31 cellular contexts compared by ENCODE assay signal in genomic region chr1:9099555-9099954, GRCh38. TPM values are rescaled to one million over a fixed set of nuclear protein-coding genes. Genes with fewer than 3 reads are reported as not detected.
DNase-seq lines count a peak whose midpoint lies in the region; ATAC-seq, FAIRE-seq and TF ChIP-seq lines count a peak whose summit lies in the region.
"Had no signal": no experiment of that assay in that cellular context is flagged by ENCODE, and none has a peak within 500 bp of the region (broad histone marks: within the 10 kb centered on the region; RNA-seq: fewer than 3 reads in every experiment).

No MANE protein-coding gene starts in this region.

- no peaks in the 10 kb centered on the region for H3K36me3 Mint-ChIP-seq in T-helper 2 cell treated with Interferon-gamma antibody and Interleukin-4, amounts not matched to agents 5 μg/mL and 100 μg/mL, for 36 hours (ENCODE audit: low read depth)

- H3K4me3 ChIP-seq in heart right ventricle (no peak overlapping the region), WERI-Rb-1 (ENCODE audit: low read depth, low read length) (no peak overlapping the region), epithelial cell of proximal tubule (ENCODE audit: low read depth, low read length) (no peak overlapping the region), psoas muscle (no peak overlapping the region), small intestine (ENCODE audit: low read depth in 1 of 2, low read length in 2 of 2) (no peak overlapping the region)
- H3K4me3 ChIP-seq: SJSA1 had no signal

- peaks cover 0 to 31% (median 13%) of the 10 kb centered on the region in 9 donors for H3K36me3 ChIP-seq in heart right ventricle
- H3K36me3 ChIP-seq in WERI-Rb-1, result no peaks in the 10 kb centered on the region
- peaks cover 0 to 25% of the 10 kb centered on the region in 2 donors for H3K36me3 ChIP-seq in psoas muscle (ENCODE audit: insufficient read depth in 1 of 2, low read depth in 1 of 2)
- peaks cover 0 to 5% of the 10 kb centered on the region in 2 donors for H3K36me3 ChIP-seq in small intestine (ENCODE audit: control insufficient read depth in 2 of 2, insufficient read depth in 2 of 2, low read length in 2 of 2)
- H3K36me3 ChIP-seq: BE2C, SJSA1 had no signal

- H3K27ac Mint-ChIP-seq in T-helper 2 cell treated with Interferon-gamma antibody and Interleukin-4, amounts not matched to agents 5 μg/mL and 100 μg/mL, for 36 hours, result no peak overlapping the region
- H3K27ac Mint-ChIP-seq: CD14-positive monocyte, HFFc6 had no signal

- peaks cover 10% of the 10 kb centered on the region for H3K27me3 Mint-ChIP-seq in T-helper 2 cell treated with Interferon-gamma antibody and Interleukin-4, amounts not matched to agents 5 μg/mL and 100 μg/mL, for 36 hours (ENCODE audit: low read depth)

- no peak overlapping the region for H3K4me3 Mint-ChIP-seq in T-helper 2 cell treated with Interferon-gamma antibody and Interleukin-4, amounts not matched to agents 5 μg/mL and 100 μg/mL, for 36 hours
- H3K4me3 Mint-ChIP-seq: CD14-positive monocyte had no signal

- H3K4me1 ChIP-seq in heart right ventricle, result peaks cover 0 to 11% (median 0%) of the 10 kb centered on the region in 9 donors
- H3K4me1 ChIP-seq in psoas muscle, result peaks cover 15% of the 10 kb centered on the region
- no peaks in the 10 kb centered on the region for H3K4me1 ChIP-seq in small intestine (ENCODE audit: control insufficient read depth in 2 of 2, insufficient read depth in 1 of 2, low read depth in 1 of 2, low read length in 1 of 2)
- H3K4me1 ChIP-seq: BE2C had no signal

- no peaks in the 10 kb centered on the region for H3K4me1 Mint-ChIP-seq in T-helper 2 cell treated with Interferon-gamma antibody and Interleukin-4, amounts not matched to agents 5 μg/mL and 100 μg/mL, for 36 hours (ENCODE audit: low read depth)

- ATAC-seq in heart right ventricle (no peak), psoas muscle (peak in 3 of 4 donors; percentile 7 to 32 (median 18)), GM18511 (IDR thresholded peaks at IDR 0.05; ENCODE audit: unreplicated experiment) (no peak)

- FAIRE-seq in small intestine (lab: Jason Lieb, UNC), result no peak
- FAIRE-seq: GM12892, GM19239 had no signal

- H3K27ac ChIP-seq in heart right ventricle, result no peak overlapping the region
- no peak overlapping the region for H3K27ac ChIP-seq in WERI-Rb-1
- no peak overlapping the region for H3K27ac ChIP-seq in psoas muscle
- H3K27ac ChIP-seq in small intestine (ENCODE audit: low read depth in 1 of 2, low read length in 1 of 2), result no peak overlapping the region
- H3K27ac ChIP-seq: 22Rv1, SJSA1 had no signal

- no peaks in the 10 kb centered on the region for H3K9me3 Mint-ChIP-seq in T-helper 2 cell treated with Interferon-gamma antibody and Interleukin-4, amounts not matched to agents 5 μg/mL and 100 μg/mL, for 36 hours

- H3K9me3 ChIP-seq in heart right ventricle (peaks cover 0 to 12% (median 0%) of the 10 kb centered on the region in 11 donors), WERI-Rb-1 (ENCODE audit: severe bottlenecking) (peaks cover 10% of the 10 kb centered on the region), psoas muscle (no peaks in the 10 kb centered on the region), small intestine (ENCODE audit: control insufficient read depth, low read depth) (no peaks in the 10 kb centered on the region)
- H3K9me3 ChIP-seq: BE2C had no signal

- DNase-seq in cardiac septum (ENCODE audit: low spot score) (peak; percentile 60), heart right ventricle (no peak), WERI-Rb-1 (no peak), epithelial cell of proximal tubule (ENCODE audit: low read depth) (no peak), psoas muscle (no peak), small intestine (no peak)
- no peak for DNase-seq in T-helper 2 cell treated with Interferon-gamma antibody and Interleukin-4, amounts not matched to agents 5 μg/mL and 100 μg/mL, for 36 hours (ENCODE audit: low spot score)
- DNase-seq: BE2C, Calu3, DMS79 treated with DMSO at 0.1 percent for 48 hours, GF-D8, H7, HFFc6, KG1, MM.1S, NCI-H1092, NCI-H1417 treated with DMSO at 0.1 percent for 48 hours, NCI-H1694 treated with DMSO at 0.1 percent for 48 hours, NCI-H2081, NCI-H2227 treated with DMSO at 0.1 percent for 48 hours, NCI-H526 treated with DMSO at 0.1 percent for 48 hours, Right ventricle myocardium superior, RPMI8226 had no signal

- intact Hi-C loops in cardiac septum (cut with DNase I) (no loop called here), heart right ventricle (cut with DNase I) (loop anchor here in 3 of 10 donors (10.0 kb wide), 2 partner anchors 85 to 95 kb away; no protein-coding TSS in a partner anchor), psoas muscle (cut with DNase I) (loop anchor here in 1 of 2 donors (10.0 kb wide), 1 partner anchor 85 kb away; no protein-coding TSS in a partner anchor)

- TF ChIP-seq CTCF in heart right ventricle (IDR thresholded peaks at IDR 0.05) (no peak), WERI-Rb-1 (IDR thresholded peaks at IDR 0.05; ENCODE audit: low read depth, low read length) (peak; percentile 38), epithelial cell of proximal tubule (conservative IDR thresholded peaks at IDR 0.05; ENCODE audit: low read depth, low read length) (peak; percentile 20), psoas muscle (IDR thresholded peaks at IDR 0.05) (no peak)

- WGBS in heart right ventricle, 2 donors, result 88 to 93% methylated on average over 7 of the region's 7 CpGs
- 63 to 77% (median 70%) methylated on average over 7 of the region's 7 CpGs for WGBS in psoas muscle, 3 donors
- 86 to 92% (median 90%) methylated on average over 7 of the region's 7 CpGs for WGBS in small intestine, 3 donors

- H3K27me3 ChIP-seq in heart right ventricle (no peaks in the 10 kb centered on the region), WERI-Rb-1 (ENCODE audit: insufficient read depth, low read depth, severe bottlenecking) (no peaks in the 10 kb centered on the region), psoas muscle (ENCODE audit: insufficient read depth in 3 of 3, low read length in 2 of 3) (no peaks in the 10 kb centered on the region), small intestine (ENCODE audit: control insufficient read depth in 2 of 2, insufficient read depth in 2 of 2, low read length in 2 of 2) (no peaks in the 10 kb centered on the region)
- H3K27me3 ChIP-seq: BE2C had no signal

RNA-seq across cellular contexts. Expression of gene GPR157, which starts 29.3 kb away (rescaled TPM):
- total RNA-seq in cardiac septum (23.0 TPM), heart right ventricle (10 to 100 TPM; 24.4 to 69.1 (median 40.9) TPM), epithelial cell of proximal tubule (1.7 and 3.0 TPM in 2 replicates), psoas muscle (10 to 100 TPM; 13.1 to 49.5 (median 33.4) TPM)
- polyA plus RNA-seq in heart right ventricle (1 to 10 TPM; 5.1 to 9.3 TPM), psoas muscle (10 to 100 TPM; 11.6 to 21.6 (median 15.7) TPM), small intestine (1 to 10 TPM; 1.1 to 2.2 (median 1.4) TPM)

RNA-seq across cellular contexts. Expression of gene SLC2A5, which starts 30.1 kb away (rescaled TPM):
- 1.5 TPM for total RNA-seq in cardiac septum
- total RNA-seq in heart right ventricle, result 10 to 100 TPM in 1 of 10 donors, 1 to 10 TPM in 9; 1.3 to 15.6 (median 4.3) TPM
- polyA plus RNA-seq in heart right ventricle, result 1 to 10 TPM in 1 of 2 donors, under 1 TPM in 1; 0.39 to 1.7 TPM
- total RNA-seq in epithelial cell of proximal tubule, result not detected in 2 replicates
- total RNA-seq in psoas muscle, result 10 to 100 TPM; 12.8 to 97.9 (median 55.5) TPM
- polyA plus RNA-seq in psoas muscle, result 10 to 100 TPM; 13.2 to 36.8 (median 31.7) TPM
- 100 to 1,000 TPM in 2 of 3 donors, 10 to 100 TPM in 1; 42.5 to 234 (median 175) TPM for polyA plus RNA-seq in small intestine
- total RNA-seq: HT1080, NCI-H460, SJSA1 had no signal

Comparison
In these comparisons a context has a peak if more than half of its experiments do, and no peak if none do; other contexts are left out.
1. ATAC-seq: peak in psoas muscle (3 of 4); none in heart right ventricle (0 of 8) and GM18511 (single experiment).
2. CTCF ChIP-seq: peak in WERI-Rb-1 (single experiment) and epithelial cell of proximal tubule (single experiment); none in heart right ventricle (0 of 9) and psoas muscle (single experiment).